In genomic region chr10:14779053-14779649, GRCh38 we compare ENCODE assay signal across 15 cellular contexts. TPM values are rescaled to one million over a fixed set of nuclear protein-coding genes. Genes with fewer than 3 reads are reported as not detected.
DNase-seq lines count a peak whose midpoint lies in the region; ATAC-seq and TF ChIP-seq lines count a peak whose summit lies in the region.
"Had no signal": no experiment of that assay in that cellular context is flagged by ENCODE, and none has a peak within 500 bp of the region (broad histone marks: within the 10 kb centered on the region; RNA-seq: fewer than 3 reads in every experiment).

No MANE protein-coding gene starts in this region.

- CTCF ChIA-PET in Caco-2 (lab: Charles Lee), result no interaction called here
- CTCF ChIA-PET in activated CD4-positive, alpha-beta memory T cell treated with anti-CD3 and anti-CD28 coated beads, Interleukin-2, amount 10 ng/mL, durations not matched to agents 7 days and 5 days (lab: Charles Lee), result no interaction called here

- H3K27me3 ChIP-seq in Caco-2 (replicated peaks; ENCODE audit: control insufficient read depth, insufficient read depth, low read length) (no peaks in the 10 kb centered on the region), adipocyte (replicated peaks; ENCODE audit: control insufficient read depth, insufficient read depth, low read length) (no peaks in the 10 kb centered on the region), prostate gland (replicated peaks; ENCODE audit: insufficient read depth) (no peaks in the 10 kb centered on the region)

- WGBS in prostate gland, result 38% methylated on average over 6 of the region's 6 CpGs

- no TSS peak for BruUV-seq in Caco-2 (replicated peaks; lab: Mats Ljungman, UMichigan)

- no peak for TF ChIP-seq CTCF in Caco-2 (IDR thresholded peaks at IDR 0.05; ENCODE audit: insufficient read depth in 1 of 2, low read depth in 1 of 2, low read length in 1 of 2, severe bottlenecking in 1 of 2, unreplicated experiment in 1 of 2)
- no peak for TF ChIP-seq CTCF in progenitor cell of endocrine pancreas (IDR thresholded peaks at IDR 0.05; ENCODE audit: unreplicated experiment)
- TF ChIP-seq CTCF in prostate gland (IDR thresholded peaks at IDR 0.05), result no peak

- ATAC-seq in HG02798 (IDR thresholded peaks at IDR 0.05; ENCODE audit: poor library complexity, unreplicated experiment), result no peak
- ATAC-seq: CD8-positive, alpha-beta T cell; SK-N-SH treated with all-trans-retinoic acid at 6 μM for 48 hours had no signal

- H3K27ac Mint-ChIP-seq in Caco-2 (ENCODE audit: unreplicated experiment) (peak overlapping the region; percentile 76), progenitor cell of endocrine pancreas (peak overlapping the region; percentile 10)
- H3K27ac Mint-ChIP-seq in activated CD4-positive, alpha-beta memory T cell treated with anti-CD3 and anti-CD28 coated beads, Interleukin-2, amount 10 ng/mL, durations not matched to agents 7 days and 5 days, result no peak overlapping the region
- H3K27ac Mint-ChIP-seq: CD8-positive, alpha-beta T cell had no signal

- H3K4me1 ChIP-seq in Caco-2, result peaks cover 37% of the 10 kb centered on the region
- peaks cover 16% of the 10 kb centered on the region for H3K4me1 ChIP-seq in adipocyte (ENCODE audit: control insufficient read depth, insufficient read depth, low read length)
- H3K4me1 ChIP-seq in prostate gland (replicated peaks), result no peaks in the 10 kb centered on the region

- H3K36me3 ChIP-seq in Caco-2 (ENCODE audit: control insufficient read depth, insufficient read depth, low read length), result no peaks in the 10 kb centered on the region; the same call in 1 of the 2 replicates
- H3K36me3 ChIP-seq in adipocyte (ENCODE audit: control insufficient read depth, insufficient read depth, low read length, severe bottlenecking), result no peaks in the 10 kb centered on the region
- H3K36me3 ChIP-seq in prostate gland, result no peaks in the 10 kb centered on the region

- peaks cover 12% of the 10 kb centered on the region for H3K36me3 Mint-ChIP-seq in Caco-2 (ENCODE audit: insufficient read depth, unreplicated experiment)
- H3K36me3 Mint-ChIP-seq in progenitor cell of endocrine pancreas (ENCODE audit: insufficient read depth), result no peaks in the 10 kb centered on the region
- H3K36me3 Mint-ChIP-seq in activated CD4-positive, alpha-beta memory T cell treated with anti-CD3 and anti-CD28 coated beads, Interleukin-2, amount 10 ng/mL, durations not matched to agents 7 days and 5 days (ENCODE audit: low read depth), result no peaks in the 10 kb centered on the region
- H3K36me3 Mint-ChIP-seq: CD8-positive, alpha-beta T cell had no signal

- H3K4me1 Mint-ChIP-seq in Caco-2 (ENCODE audit: low read depth, unreplicated experiment) (peaks cover 35% of the 10 kb centered on the region), progenitor cell of endocrine pancreas (ENCODE audit: low read depth) (peaks cover 11% of the 10 kb centered on the region)
- peaks cover 3% of the 10 kb centered on the region for H3K4me1 Mint-ChIP-seq in activated CD4-positive, alpha-beta memory T cell treated with anti-CD3 and anti-CD28 coated beads, Interleukin-2, amount 10 ng/mL, durations not matched to agents 7 days and 5 days

- TF ChIP-seq POLR2A in prostate gland (IDR thresholded peaks at IDR 0.05), result no peak

- peak; percentile 68 to 71 for DNase-seq in Caco-2
- peak; percentile 72 for DNase-seq in adipocyte (ENCODE audit: low read depth)
- peak; percentile 22 for DNase-seq in fibroblast of the conjunctiva (ENCODE audit: low read depth)
- no peak for DNase-seq in progenitor cell of endocrine pancreas (ENCODE audit: low spot score, unreplicated experiment)
- no peak for DNase-seq in prostate gland (ENCODE audit: low spot score)
- no peak for DNase-seq in stimulated activated CD4-positive, alpha-beta T cell treated with anti-CD3 and anti-CD28 coated beads, Interleukin-4, amount 100 ng/mL, for 24 hours
- no peak for DNase-seq in activated CD4-positive, alpha-beta memory T cell treated with anti-CD3 and anti-CD28 coated beads, Interleukin-2, amount 10 ng/mL, durations not matched to agents 7 days and 5 days
- DNase-seq: CD8-positive, alpha-beta T cell; KBM-7; NCI-H2029 treated with DMSO at 0.1 percent for 48 hours; NK-92 treated with Interleukin-12 subunit alpha and Interleukin-12 subunit beta, amount 100 ng/mL, for 24 hours; stimulated activated naive CD4-positive, alpha-beta T cell had no signal

- no peak overlapping the region for H3K4me3 Mint-ChIP-seq in Caco-2 (ENCODE audit: unreplicated experiment)
- H3K4me3 Mint-ChIP-seq in progenitor cell of endocrine pancreas (ENCODE audit: low read depth), result no peak overlapping the region
- no peak overlapping the region for H3K4me3 Mint-ChIP-seq in activated CD4-positive, alpha-beta memory T cell treated with anti-CD3 and anti-CD28 coated beads, Interleukin-2, amount 10 ng/mL, durations not matched to agents 7 days and 5 days
- H3K4me3 Mint-ChIP-seq: CD8-positive, alpha-beta T cell had no signal

- H3K9me3 Mint-ChIP-seq in Caco-2 (ENCODE audit: unreplicated experiment), result peaks cover 17% of the 10 kb centered on the region
- H3K9me3 Mint-ChIP-seq in progenitor cell of endocrine pancreas (ENCODE audit: low read depth), result peaks cover 5% of the 10 kb centered on the region
- H3K9me3 Mint-ChIP-seq in activated CD4-positive, alpha-beta memory T cell treated with anti-CD3 and anti-CD28 coated beads, Interleukin-2, amount 10 ng/mL, durations not matched to agents 7 days and 5 days, result no peaks in the 10 kb centered on the region
- H3K9me3 Mint-ChIP-seq: CD8-positive, alpha-beta T cell had no signal

- POLR2A ChIA-PET in Caco-2 (lab: Charles Lee), result no interaction called here
- POLR2A ChIA-PET in activated CD4-positive, alpha-beta memory T cell treated with anti-CD3 and anti-CD28 coated beads, Interleukin-2, amount 10 ng/mL, durations not matched to agents 7 days and 5 days (lab: Charles Lee), result no interaction called here

- no peak overlapping the region for H3K4me3 ChIP-seq in Caco-2 (ENCODE audit: low read depth, low read length)
- no peak overlapping the region for H3K4me3 ChIP-seq in adipocyte (ENCODE audit: low read length)
- H3K4me3 ChIP-seq in prostate gland, result no peak overlapping the region

- H3K9me3 ChIP-seq in Caco-2 (peaks cover 15% of the 10 kb centered on the region), adipocyte (ENCODE audit: control insufficient read depth, low read length) (no peaks in the 10 kb centered on the region), prostate gland (no peaks in the 10 kb centered on the region)

- H3K9ac ChIP-seq in adipocyte (ENCODE audit: low read length), result no peak overlapping the region

- H3K27me3 Mint-ChIP-seq in Caco-2 (ENCODE audit: insufficient read depth, unreplicated experiment) (no peaks in the 10 kb centered on the region), progenitor cell of endocrine pancreas (no peaks in the 10 kb centered on the region)
- H3K27me3 Mint-ChIP-seq in activated CD4-positive, alpha-beta memory T cell treated with anti-CD3 and anti-CD28 coated beads, Interleukin-2, amount 10 ng/mL, durations not matched to agents 7 days and 5 days, result no peaks in the 10 kb centered on the region

- intact Hi-C loops in Caco-2 (cut with micrococcal nuclease; ENCODE audit: unreplicated experiment), result loop anchor here (1.0 to 2.0 kb wide), 2 partner anchors 41 to 76 kb away; no protein-coding TSS in a partner anchor
- intact Hi-C loops in prostate gland (cut with DNase I), result no loop called here

- H3K27ac ChIP-seq in prostate gland, result no peak overlapping the region
- H3K27ac ChIP-seq: VCaP had no signal

RNA-seq across cellular contexts. Expression of gene FAM107B, which starts 4.5 kb away (rescaled TPM):
- total RNA-seq in Caco-2 (2022) (206 and 209 TPM in 2 replicates), progenitor cell of endocrine pancreas (82.2 and 87.4 TPM in 2 replicates), prostate gland (10 to 100 TPM; 32.9 to 63.9 TPM)
- total RNA-seq in activated CD4-positive, alpha-beta memory T cell treated with anti-CD3 and anti-CD28 coated beads, Interleukin-2, amount 10 ng/mL, durations not matched to agents 7 days and 5 days, result 100 to 1,000 TPM; 229 to 235 TPM

RNA-seq across cellular contexts. Expression of gene CDNF, which starts 58.7 kb away (rescaled TPM):
- 3.4 and 3.9 TPM in 2 replicates for total RNA-seq in Caco-2 (2022)
- total RNA-seq in progenitor cell of endocrine pancreas, result 1.3 and 2.3 TPM in 2 replicates
- 10 to 100 TPM; 15.8 to 18.4 TPM for total RNA-seq in prostate gland
- under 1 TPM; 0.63 to 0.75 TPM for total RNA-seq in activated CD4-positive, alpha-beta memory T cell treated with anti-CD3 and anti-CD28 coated beads, Interleukin-2, amount 10 ng/mL, durations not matched to agents 7 days and 5 days

RNA-seq across cellular contexts. Expression of gene HSPA14, which starts 59.0 kb away (rescaled TPM):
- total RNA-seq in Caco-2 (2022) (36.9 and 39.3 TPM in 2 replicates), progenitor cell of endocrine pancreas (13.2 and 15.2 TPM in 2 replicates), prostate gland (10 to 100 TPM in 1 of 2 donors, 1 to 10 TPM in 1; 6.7 to 11.5 TPM)
- 10 to 100 TPM; 21.9 to 23.1 TPM for total RNA-seq in activated CD4-positive, alpha-beta memory T cell treated with anti-CD3 and anti-CD28 coated beads, Interleukin-2, amount 10 ng/mL, durations not matched to agents 7 days and 5 days

RNA-seq across cellular contexts. Expression of gene MSANTD7, which starts 59.0 kb away (rescaled TPM):
- 30.0 and 32.8 TPM in 2 replicates for total RNA-seq in Caco-2 (2022)
- 15.7 and 16.0 TPM in 2 replicates for total RNA-seq in progenitor cell of endocrine pancreas
- 10 to 100 TPM in 1 of 2 donors, 1 to 10 TPM in 1; 9.5 to 13.3 TPM for total RNA-seq in prostate gland
- 10 to 100 TPM; 15.5 to 18.7 TPM for total RNA-seq in activated CD4-positive, alpha-beta memory T cell treated with anti-CD3 and anti-CD28 coated beads, Interleukin-2, amount 10 ng/mL, durations not matched to agents 7 days and 5 days

Comparison
In these comparisons a context has a peak if more than half of its experiments do, and no peak if none do; other contexts are left out.
1. DNase-seq: peak in Caco-2 (2 of 2), adipocyte (single experiment) and fibroblast of the conjunctiva (single experiment); none in progenitor cell of endocrine pancreas (single experiment), prostate gland (single experiment), stimulated activated CD4-positive, alpha-beta T cell treated with anti-CD3 and anti-CD28 coated beads, Interleukin-4, amount 100 ng/mL, for 24 hours (single experiment) and activated CD4-positive, alpha-beta memory T cell treated with anti-CD3 and anti-CD28 coated beads, Interleukin-2, amount 10 ng/mL, durations not matched to agents 7 days and 5 days (single experiment).